Comparison of ENCODE assay signal across 3 cellular contexts in the genomic region with DNA sequence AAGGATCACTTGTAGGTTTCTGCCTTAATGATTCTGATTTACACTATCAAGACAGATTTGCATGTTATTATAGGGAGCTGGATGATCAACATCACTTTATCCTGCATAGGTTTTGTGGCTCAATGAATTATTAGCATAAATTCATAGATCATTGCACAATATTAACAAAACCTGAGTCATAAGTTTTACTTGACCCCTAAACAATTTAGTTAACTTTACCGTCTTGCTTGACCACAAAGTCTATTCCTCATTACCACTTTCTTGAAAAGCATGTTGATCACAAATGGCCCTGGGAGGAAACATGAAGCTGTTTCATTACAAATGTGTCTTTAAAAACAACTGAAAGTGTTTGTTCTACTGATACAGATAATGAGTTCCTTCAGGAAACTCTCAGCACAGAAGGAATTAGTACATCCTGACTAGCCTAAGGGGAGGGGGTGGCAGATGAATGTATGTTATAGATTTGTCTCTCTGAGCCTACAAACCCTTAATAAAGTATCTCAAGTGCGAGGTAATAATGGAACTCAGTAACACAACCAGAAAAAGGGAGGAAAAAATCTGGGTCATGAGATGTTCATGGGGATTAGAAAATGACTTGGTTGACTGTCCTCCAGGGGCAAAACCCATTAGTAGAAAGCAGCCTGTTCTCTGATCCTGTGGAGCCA.
TF ChIP-seq lines count a peak whose summit lies in the region.

No MANE protein-coding gene starts in this region.

TF ChIP-seq in IMR-90, 13 proteins besides CTCF, POLR2A, EP300 and RAD21:
- TF ChIP-seq FOS (IDR thresholded peaks at IDR 0.05; ENCODE audit: low read depth, low read length): no peak
- TF ChIP-seq, protein P1, sequence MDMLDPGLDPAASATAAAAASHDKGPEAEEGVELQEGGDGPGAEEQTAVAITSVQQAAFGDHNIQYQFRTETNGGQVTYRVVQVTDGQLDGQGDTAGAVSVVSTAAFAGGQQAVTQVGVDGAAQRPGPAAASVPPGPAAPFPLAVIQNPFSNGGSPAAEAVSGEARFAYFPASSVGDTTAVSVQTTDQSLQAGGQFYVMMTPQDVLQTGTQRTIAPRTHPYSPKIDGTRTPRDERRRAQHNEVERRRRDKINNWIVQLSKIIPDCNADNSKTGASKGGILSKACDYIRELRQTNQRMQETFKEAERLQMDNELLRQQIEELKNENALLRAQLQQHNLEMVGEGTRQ (IDR thresholded peaks at IDR 0.05; ENCODE audit: low read depth, low read length): no peak
- TF ChIP-seq, protein P2, sequence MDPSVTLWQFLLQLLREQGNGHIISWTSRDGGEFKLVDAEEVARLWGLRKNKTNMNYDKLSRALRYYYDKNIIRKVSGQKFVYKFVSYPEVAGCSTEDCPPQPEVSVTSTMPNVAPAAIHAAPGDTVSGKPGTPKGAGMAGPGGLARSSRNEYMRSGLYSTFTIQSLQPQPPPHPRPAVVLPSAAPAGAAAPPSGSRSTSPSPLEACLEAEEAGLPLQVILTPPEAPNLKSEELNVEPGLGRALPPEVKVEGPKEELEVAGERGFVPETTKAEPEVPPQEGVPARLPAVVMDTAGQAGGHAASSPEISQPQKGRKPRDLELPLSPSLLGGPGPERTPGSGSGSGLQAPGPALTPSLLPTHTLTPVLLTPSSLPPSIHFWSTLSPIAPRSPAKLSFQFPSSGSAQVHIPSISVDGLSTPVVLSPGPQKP (IDR thresholded peaks at IDR 0.05; ENCODE audit: borderline replicate concordance, low read depth, low read length): no peak
- TF ChIP-seq CEBPB (IDR thresholded peaks at IDR 0.05; ENCODE audit: low read depth, low read length): peak; percentile 51; the same call in 1 of the 2 replicates

TF ChIP-seq in GM12878, 131 proteins besides CTCF, POLR2A, EP300 and RAD21:
- TF ChIP-seq ZNF207 (IDR thresholded peaks at IDR 0.05; ENCODE audit: borderline replicate concordance) (no peak), ZNF24 (IDR thresholded peaks at IDR 0.05) (0 out of 2 replicates have a peak, but pooled peaks have one; percentile 17), MTA2 (IDR thresholded peaks at IDR 0.05; ENCODE audit: low read depth) (peak; percentile 56; the same call in 1 of the 2 replicates), PRDM15 (CRISPR knock-in tag; IDR thresholded peaks at IDR 0.05) (no peak), NR2F1 (conservative IDR thresholded peaks at IDR 0.05) (0 out of 2 replicates have a peak, but pooled peaks have one; percentile 26), IKZF1 (conservative IDR thresholded peaks at IDR 0.05) (no peak), KLF5 (IDR thresholded peaks at IDR 0.05; ENCODE audit: partially characterized antibody) (no peak), RFX5 (IDR thresholded peaks at IDR 0.05; ENCODE audit: low read depth, low read length) (no peak), ASH2L (IDR thresholded peaks at IDR 0.05; ENCODE audit: borderline replicate concordance, low read depth) (no peak), CREM (IDR thresholded peaks at IDR 0.05; ENCODE audit: low read depth) (no peak)
- TF ChIP-seq, protein P2 (IDR thresholded peaks at IDR 0.05; ENCODE audit: low read depth, low read length): no peak
TF ChIP-seq in GM12878: peak in this region for 3.

TF ChIP-seq in GM23338, 12 proteins besides CTCF, POLR2A, EP300 and RAD21:
- TF ChIP-seq EZH2 (IDR thresholded peaks at IDR 0.05; ENCODE audit: low read depth, unreplicated experiment) (no peak), JUNB (IDR thresholded peaks at IDR 0.05; ENCODE audit: unreplicated experiment) (no peak), POLR2AphosphoS5 (IDR thresholded peaks at IDR 0.05; ENCODE audit: low read depth) (no peak), NANOG (IDR thresholded peaks at IDR 0.05; ENCODE audit: borderline replicate concordance) (no peak), REST (IDR thresholded peaks at IDR 0.05; ENCODE audit: unreplicated experiment) (no peak), ZNF462 (CRISPR knock-in tag; IDR thresholded peaks at IDR 0.05) (no peak), STAT1 (IDR thresholded peaks at IDR 0.05; ENCODE audit: unreplicated experiment) (no peak)
TF ChIP-seq in GM23338: peak in this region for 0.
